Comparison of ENCODE assay signal across 8 cellular contexts in genomic region chr3:4722103-4722502, GRCh38.
DNase-seq lines count a peak whose midpoint lies in the region; ATAC-seq, FAIRE-seq and TF ChIP-seq lines count a peak whose summit lies in the region.

No MANE protein-coding gene starts in this region.

- peaks cover 10% of the 10 kb centered on the region for H3K4me1 Mint-ChIP-seq in progenitor cell of endocrine pancreas (ENCODE audit: low read depth)

- H3K9ac ChIP-seq in H1 (replicated peaks in 1 of 4; ENCODE audit: extremely low read depth in 1 of 4, low read depth in 3 of 4, low read length in 3 of 4) (no peak overlapping the region), muscle layer of colon (ENCODE audit: low read length) (no peak overlapping the region)

- no peaks in the 10 kb centered on the region for H3K79me1 ChIP-seq in H1 (ENCODE audit: low read depth, low read length)

- no peaks in the 10 kb centered on the region for H3K36me3 Mint-ChIP-seq in progenitor cell of endocrine pancreas (ENCODE audit: insufficient read depth)

- peak; percentile 88 to 89 for DNase-seq in A549 (ENCODE audit: low read depth in 1 of 2, low spot score in 1 of 2)
- DNase-seq in HS-5 (ENCODE audit: low read depth) = peak; percentile 34
- DNase-seq in SK-N-DZ (ENCODE audit: low spot score) = peak; percentile 51
- no peak for DNase-seq in H1 (ENCODE audit: low read depth in 1 of 2, low spot score in 2 of 2)
- no peak for DNase-seq in progenitor cell of endocrine pancreas (ENCODE audit: low spot score, unreplicated experiment)

- no peak overlapping the region for H2BK12ac ChIP-seq in H1 (ENCODE audit: low read depth, low read length)

- H2BK20ac ChIP-seq in H1 (ENCODE audit: low read length) = no peak overlapping the region

- H3K27me3 Mint-ChIP-seq in progenitor cell of endocrine pancreas = peaks cover 26% of the 10 kb centered on the region

- POLR2A ChIA-PET in A549 (lab: Yijun Ruan, JAX) = no interaction called here
- POLR2A ChIA-PET in H1 (lab: Charles Lee; ENCODE audit: partially characterized antibody) = interaction anchor here (0.6 kb wide), 1 partner anchor 304 kb away, joined by 3 read pairs; no protein-coding TSS in a partner anchor

- H3K9me3 ChIP-seq in A549 = no peaks in the 10 kb centered on the region
- H3K9me3 ChIP-seq in H1 (ENCODE audit: insufficient read depth in 2 of 2, low read depth in 1 of 2, low read length in 1 of 2) = no peaks in the 10 kb centered on the region
- no peaks in the 10 kb centered on the region for H3K9me3 ChIP-seq in muscle layer of colon (ENCODE audit: low read length)

- H3K18ac ChIP-seq in H1 (ENCODE audit: extremely low read depth, low read length) = no peak overlapping the region

- H3K79me2 ChIP-seq in H1 (ENCODE audit: control insufficient read depth in 1 of 2, insufficient read depth in 2 of 2, low read length in 2 of 2) = no peaks in the 10 kb centered on the region

- H2AFZ ChIP-seq in H1 (ENCODE audit: low read length) = no peak overlapping the region

- no peak overlapping the region for H2BK120ac ChIP-seq in H1 (replicated peaks; ENCODE audit: low read depth, low read length)

- H4K8ac ChIP-seq in H1 (ENCODE audit: extremely low read depth, insufficient read depth, low read length) = no peak overlapping the region

- 7% methylated on average over 6 of the region's 6 CpGs for WGBS in A549 (ENCODE audit: missing lambda C conversion rate)
- 74% methylated on average over 6 of the region's 6 CpGs; no CpG with 5 or more reads in 1 of the 2 experiments for WGBS in H1 (ENCODE audit: extremely low coverage in 1 of 2, insufficient coverage in 1 of 2, insufficient read length in 1 of 2, insufficient replicate concordance in 2 of 2, low coverage in 1 of 2, low lambda C conversion rate in 2 of 2, missing lambda C conversion rate in 1 of 2), 2 experiments

- no peaks in the 10 kb centered on the region for H4K20me1 ChIP-seq in H1 (replicated peaks in 1 of 2; ENCODE audit: control insufficient read depth in 1 of 2, insufficient read depth in 2 of 2, low read length in 2 of 2)

- H2BK5ac ChIP-seq in H1 (ENCODE audit: low read depth, low read length) = no peak overlapping the region

- no peak for FAIRE-seq in A549 (lab: Jason Lieb, UNC)
- FAIRE-seq in H1 (lab: Jason Lieb, UNC) = no peak

- peak; percentile 93 for TF ChIP-seq RAD21 in A549 (conservative IDR thresholded peaks at IDR 0.05 in 1 of 2, IDR thresholded peaks at IDR 0.05 in 1 of 2)
- TF ChIP-seq RAD21 in H1 (IDR thresholded peaks at IDR 0.05 in 1 of 2, conservative IDR thresholded peaks at IDR 0.05 in 1 of 2; ENCODE audit: low read depth in 2 of 2, low read length in 2 of 2) = peak; percentile 57 to 61

- H2AK5ac ChIP-seq in H1 (ENCODE audit: low read depth, low read length) = no peak overlapping the region

- H3K27me3 ChIP-seq in H1 (replicated peaks in 1 of 4; ENCODE audit: control insufficient read depth in 3 of 4, extremely low read depth in 1 of 4, insufficient read depth in 3 of 4, low read length in 3 of 4) (no peaks in the 10 kb centered on the region), muscle layer of colon (ENCODE audit: control insufficient read depth in 1 of 2, insufficient read depth in 2 of 2, low read length in 2 of 2) (no peaks in the 10 kb centered on the region)

- H2BK15ac ChIP-seq in H1 (ENCODE audit: low read length) = no peak overlapping the region

- TF ChIP-seq CTCF in A549 (IDR thresholded peaks at IDR 0.05) (peak; percentile 77), GM12875 (IDR thresholded peaks at IDR 0.05; ENCODE audit: borderline replicate concordance, insufficient read depth, low read depth, low read length) (peak; percentile 30; the same call in 1 of the 2 replicates), H1 (IDR thresholded peaks at IDR 0.05; ENCODE audit: control extremely low read depth in 1 of 3, insufficient read depth in 1 of 3, low read depth in 1 of 3, low read length in 3 of 3) (peak in 2 of 3 experiments; percentile 34 to 35; a peak in 2 of 4 replicates), progenitor cell of endocrine pancreas (IDR thresholded peaks at IDR 0.05; ENCODE audit: unreplicated experiment) (no peak)

- H3K4ac ChIP-seq in H1 (replicated peaks; ENCODE audit: insufficient read length, low read depth, low read length) = no peak overlapping the region

- H3K27ac ChIP-seq in A549 = peak overlapping the region; percentile 65 to 79
- no peak overlapping the region for H3K27ac ChIP-seq in H1 (ENCODE audit: low read depth, low read length)
- peak overlapping the region; percentile 83 for H3K27ac ChIP-seq in muscle layer of colon (ENCODE audit: low read depth, low read length)

- no peak overlapping the region for H4K91ac ChIP-seq in H1 (replicated peaks; ENCODE audit: insufficient read length, low read length)

- TF ChIP-seq EP300 in A549 (IDR thresholded peaks at IDR 0.05) = no peak
- TF ChIP-seq EP300 in H1 (IDR thresholded peaks at IDR 0.05; ENCODE audit: borderline replicate concordance in 1 of 2, low read depth in 2 of 2, low read length in 2 of 2) = no peak

- CTCF ChIA-PET in A549 (lab: Yijun Ruan, JAX) (interaction anchor here (0.8 to 14.9 kb wide), 9 partner anchors 10 to 304 kb away, joined by 3 to 602 read pairs (median 4); partner anchors contain the start of gene BHLHE40), H1 (lab: Charles Lee; ENCODE audit: partially characterized antibody) (interaction anchor here (0.8 to 2.3 kb wide), 5 partner anchors 8 to 322 kb away, joined by 3 to 8 read pairs (median 3); no protein-coding TSS in a partner anchor)

- peak; percentile 86 to 93 for ATAC-seq in A549
- no peak for ATAC-seq in HG03521 (IDR thresholded peaks at IDR 0.05; ENCODE audit: unreplicated experiment)

- H3K4me3 Mint-ChIP-seq in progenitor cell of endocrine pancreas (ENCODE audit: low read depth) = no peak overlapping the region

- H3K27ac Mint-ChIP-seq in progenitor cell of endocrine pancreas = no peak overlapping the region

- no peaks in the 10 kb centered on the region for H3K23me2 ChIP-seq in H1 (ENCODE audit: low read depth, low read length)

- H3K4me2 ChIP-seq in A549 (peak overlapping the region; percentile 54), H1 (ENCODE audit: insufficient read depth in 1 of 2, low read depth in 2 of 2, low read length in 2 of 2) (no peak overlapping the region)

- H3K4me3 ChIP-seq in A549 = no peak overlapping the region
- no peak overlapping the region for H3K4me3 ChIP-seq in GM12875 (ENCODE audit: low read depth, low read length)
- H3K4me3 ChIP-seq in H1 (ENCODE audit: extremely low read depth in 1 of 4, insufficient read depth in 2 of 4, low read depth in 3 of 4, low read length in 4 of 4) = no peak overlapping the region
- no peak overlapping the region for H3K4me3 ChIP-seq in muscle layer of colon (ENCODE audit: low read depth in 1 of 2, low read length in 2 of 2)

- H3K4me1 ChIP-seq in A549 (peaks cover 42% of the 10 kb centered on the region), H1 (replicated peaks in 1 of 4; ENCODE audit: control insufficient read depth in 3 of 4, insufficient read depth in 4 of 4, low read length in 3 of 4) (peaks cover 3 to 11% (median 6%) of the 10 kb centered on the region in 4 experiments; a peak in 4 of 7 replicates), muscle layer of colon (ENCODE audit: insufficient read depth, low read length) (peaks cover 48% of the 10 kb centered on the region)

- H3K56ac ChIP-seq in H1 (replicated peaks; ENCODE audit: insufficient read length, low read depth, low read length) = no peak overlapping the region

- H3K9me3 Mint-ChIP-seq in progenitor cell of endocrine pancreas (ENCODE audit: low read depth) = no peaks in the 10 kb centered on the region

- no peak overlapping the region for H3K14ac ChIP-seq in H1 (ENCODE audit: insufficient read length)

- H3K36me3 ChIP-seq in H1 (ENCODE audit: control insufficient read depth in 2 of 4, insufficient read depth in 4 of 4, low read length in 3 of 4) (no peaks in the 10 kb centered on the region), muscle layer of colon (ENCODE audit: insufficient read depth, low read length) (no peaks in the 10 kb centered on the region)

- H3K23ac ChIP-seq in H1 (ENCODE audit: insufficient read length) = no peak overlapping the region

- no peak overlapping the region for H4K5ac ChIP-seq in H1 (ENCODE audit: insufficient read length, low read depth, low read length)

- TF ChIP-seq POLR2A in A549 (IDR thresholded peaks at IDR 0.05; ENCODE audit: low read length) (no peak), H1 (IDR thresholded peaks at IDR 0.05; ENCODE audit: control extremely low read depth in 1 of 2, low read depth in 2 of 2, low read length in 2 of 2) (no peak)

TF ChIP-seq in A549, 52 proteins besides CTCF, POLR2A, EP300 and RAD21 (continues in another document):
- TF ChIP-seq MAX (IDR thresholded peaks at IDR 0.05) (0 out of 2 replicates have a peak, but pooled peaks have one; percentile 25), PHF8 (IDR thresholded peaks at IDR 0.05; ENCODE audit: borderline replicate concordance, low read depth) (no peak), FOSL2 (IDR thresholded peaks at IDR 0.05) (no peak), FOSL2 (CRISPR knock-in tag; IDR thresholded peaks at IDR 0.05) (no peak), JUNB (IDR thresholded peaks at IDR 0.05) (no peak), ZSCAN20 (CRISPR knock-in tag; IDR thresholded peaks at IDR 0.05) (no peak), CEBPB (IDR thresholded peaks at IDR 0.05) (0 out of 4 replicates have a peak, but pooled peaks of 1 of the 2 experiments have one; percentile 33), HEYL (CRISPR knock-in tag; IDR thresholded peaks at IDR 0.05) (no peak)

TF ChIP-seq in H1, 55 proteins besides CTCF, POLR2A, EP300 and RAD21:
- TF ChIP-seq JUN (IDR thresholded peaks at IDR 0.05; ENCODE audit: low read depth, low read length) (no peak), SUZ12 (IDR thresholded peaks at IDR 0.05; ENCODE audit: low read length) (no peak), KDM5A (IDR thresholded peaks at IDR 0.05; ENCODE audit: low read length) (no peak)

Comparison
In these comparisons a context has a peak if more than half of its experiments do, and no peak if none do; other contexts are left out.
1. DNase-seq: peak in A549 (2 of 2), HS-5 (single experiment) and SK-N-DZ (single experiment); none in H1 (0 of 2) and progenitor cell of endocrine pancreas (single experiment).
2. Of the 18 proteins assayed by ChIP-seq in both H1 and A549: peak only in H1: none; only in A549: MAX; in both: CTCF and RAD21; in neither: 14; mixed calls (peak in some experiments, not most) for 1.